Comparison of ENCODE assay signal across 8 cellular contexts in genomic region chr11:134275534-134276395, GRCh38. TPM values are rescaled to one million over a fixed set of nuclear protein-coding genes. Genes with fewer than 3 reads are reported as not detected.
A peak's percentile ranks its signal among the peaks of the same experiment; 100 is the strongest.
DNase-seq lines count a peak whose midpoint lies in the region; ATAC-seq and TF ChIP-seq lines count a peak whose summit lies in the region.

TSS of gene GLB1L3 (plus strand) at chr11:134276379. CDS start at chr11:134276741, 362 bp downstream.

- H4K8ac ChIP-seq in trophoblast cell (ENCODE audit: low read depth, low read length): no peak within 1 kb of the TSS

- POLR2A ChIA-PET in HEK293 (lab: Yijun Ruan, JAX): interaction anchor here (0.9 to 3.0 kb wide), 7 partner anchors 10 to 136 kb away, joined by 3 to 27 read pairs (median 4); partner anchors contain the start of genes ACAD8, B3GAT1, NCAPD3 and VPS26B

- no peak within 1 kb of the TSS for H4K12ac ChIP-seq in trophoblast cell (ENCODE audit: low read depth, low read length)

- peaks cover 0 to 3% of the 10 kb centered on the region in 2 experiments; a peak in 1 of 3 replicates for H3K36me3 ChIP-seq in HEK293 (ENCODE audit: control insufficient read depth in 2 of 2, insufficient read depth in 1 of 2, low read length in 2 of 2)
- H3K36me3 ChIP-seq in trophoblast cell (ENCODE audit: control insufficient read depth in 1 of 2, insufficient read depth in 2 of 2, low read length in 2 of 2): no peaks in the 10 kb centered on the region
- H3K36me3 ChIP-seq in upper lobe of left lung: no peaks in the 10 kb centered on the region

- DNase-seq in EH (ENCODE audit: low read depth) (peak; percentile 26), NCI-H526 (lab: John Stamatoyannopoulos, UW) (peak; percentile 85 to 95), glutamatergic neuron (peak; percentile 48), trophoblast cell (peak in 1 of 2 donors; percentile 40), upper lobe of left lung (no peak)
- DNase-seq in activated effector memory CD4-positive, alpha-beta T cell treated with anti-CD3 and anti-CD28 coated beads, Interleukin-2, amount 50 U/mL, for 16 hours: peak; percentile 92

- H3K23ac ChIP-seq in trophoblast cell (ENCODE audit: low read length): no peak within 1 kb of the TSS

- H3K4me1 ChIP-seq in HEK293 (ENCODE audit: control insufficient read depth, insufficient read depth, low read length): peaks cover 7% of the 10 kb centered on the region
- H3K4me1 ChIP-seq in trophoblast cell (ENCODE audit: control insufficient read depth in 1 of 2, insufficient read depth in 2 of 2, low read length in 2 of 2): peaks cover 5 to 15% of the 10 kb centered on the region in 2 experiments
- H3K4me1 ChIP-seq in upper lobe of left lung: peaks cover 20 to 22% (median 21%) of the 10 kb centered on the region in 4 donors

- H3K4me2 ChIP-seq in trophoblast cell (ENCODE audit: low read length): peak within 1 kb of the TSS; percentile 74

- H3K4ac ChIP-seq in trophoblast cell (ENCODE audit: low read depth, low read length): no peak within 1 kb of the TSS

- TF ChIP-seq EP300 in upper lobe of left lung (IDR thresholded peaks at IDR 0.05): no peak

- peaks cover 19% of the 10 kb centered on the region for H3K9me3 Mint-ChIP-seq in glutamatergic neuron (ENCODE audit: unreplicated experiment)

- no peak within 1 kb of the TSS for H3K18ac ChIP-seq in trophoblast cell (ENCODE audit: low read length)

- no peak within 1 kb of the TSS for H2BK5ac ChIP-seq in trophoblast cell (ENCODE audit: low read depth, low read length, poor library complexity)

- no peaks in the 10 kb centered on the region for H3K9me3 ChIP-seq in HEK293 (ENCODE audit: control insufficient read depth, insufficient read depth, low read depth, low read length)
- peaks cover 9% of the 10 kb centered on the region for H3K9me3 ChIP-seq in trophoblast cell (ENCODE audit: insufficient read depth, low read depth, low read length)
- H3K9me3 ChIP-seq in upper lobe of left lung: no peaks in the 10 kb centered on the region

- no peak within 1 kb of the TSS for H2AK5ac ChIP-seq in trophoblast cell (ENCODE audit: low read length)

- no peak within 1 kb of the TSS for H4K91ac ChIP-seq in trophoblast cell (ENCODE audit: low read depth, low read length)

- H3K14ac ChIP-seq in trophoblast cell (ENCODE audit: low read length): no peak within 1 kb of the TSS

- CTCF ChIA-PET in HEK293 (lab: Yijun Ruan, JAX): interaction anchor here (0.6 to 5.4 kb wide), 8 partner anchors 11 to 81 kb away, joined by 3 to 35 read pairs (median 4); no protein-coding TSS in a partner anchor

- no peak within 1 kb of the TSS for H2BK12ac ChIP-seq in trophoblast cell (ENCODE audit: low read length)

- H3K27ac ChIP-seq in HEK293 (ENCODE audit: extremely low read depth, low read depth, low read length) (peak within 1 kb of the TSS; percentile 69), trophoblast cell (ENCODE audit: low read depth, low read length) (no peak within 1 kb of the TSS), upper lobe of left lung (no peak within 1 kb of the TSS)

- whole genome bisulfite sequencing in trophoblast cell (ENCODE audit: extremely low coverage, insufficient coverage, insufficient read length): no CpG with 5 or more reads among the region's 68 CpGs
- WGBS in upper lobe of left lung, 2 donors: 3% methylated on average over 43 to 61 of the region's 68 CpGs

- TF ChIP-seq POLR2A in upper lobe of left lung (IDR thresholded peaks at IDR 0.05): no peak

- ATAC-seq in upper lobe of left lung (ENCODE audit: low FRiP score in 2 of 2): peak; percentile 54 to 78
- ATAC-seq in HG02970 (IDR thresholded peaks at IDR 0.05; ENCODE audit: low FRiP score, unreplicated experiment): no peak

- H3K27me3 Mint-ChIP-seq in glutamatergic neuron (ENCODE audit: unreplicated experiment): peaks cover 21% of the 10 kb centered on the region

- H3K36me3 Mint-ChIP-seq in glutamatergic neuron (ENCODE audit: unreplicated experiment): peaks cover 5% of the 10 kb centered on the region

- H3K79me1 ChIP-seq in trophoblast cell (ENCODE audit: low read length): no peaks in the 10 kb centered on the region

- H3K4me3 ChIP-seq in HEK293 (ENCODE audit: low read depth, low read length): peak within 1 kb of the TSS; percentile 52
- H3K4me3 ChIP-seq in trophoblast cell (ENCODE audit: low read depth, low read length): peak within 1 kb of the TSS; percentile 66
- H3K4me3 ChIP-seq in upper lobe of left lung: peak within 1 kb of the TSS; percentile 4 to 47 (median 37)

- no peak within 1 kb of the TSS for H2AFZ ChIP-seq in trophoblast cell (ENCODE audit: insufficient read depth, low read length, poor library complexity)

- H3K9ac ChIP-seq in trophoblast cell (ENCODE audit: low read length): no peak within 1 kb of the TSS

- H3K4me1 Mint-ChIP-seq in glutamatergic neuron (ENCODE audit: low read depth, unreplicated experiment): peaks cover 33% of the 10 kb centered on the region

- TF ChIP-seq CTCF in HEK293 (tag by site-specific recombination; IDR thresholded peaks at IDR 0.05): peak; percentile 91
- no peak for TF ChIP-seq CTCF in glutamatergic neuron (IDR thresholded peaks at IDR 0.05; ENCODE audit: partially characterized antibody, unreplicated experiment)
- TF ChIP-seq CTCF in upper lobe of left lung (IDR thresholded peaks at IDR 0.05): peak in 4 of 6 experiments; percentile 10 to 43 (median 18)

- peak within 1 kb of the TSS; percentile 73 for H3K27ac Mint-ChIP-seq in glutamatergic neuron (ENCODE audit: unreplicated experiment)

- H2BK120ac ChIP-seq in trophoblast cell (ENCODE audit: insufficient read depth, low read length, poor library complexity): no peak within 1 kb of the TSS

- no peaks in the 10 kb centered on the region for H3K79me2 ChIP-seq in trophoblast cell (ENCODE audit: control insufficient read depth, insufficient read depth, low read length, poor library complexity)

- peaks cover 36% of the 10 kb centered on the region for H3K27me3 ChIP-seq in trophoblast cell (ENCODE audit: insufficient read depth, low read length)
- H3K27me3 ChIP-seq in upper lobe of left lung: peaks cover 3 to 43% (median 25%) of the 10 kb centered on the region in 4 donors

- H3K4me3 Mint-ChIP-seq in glutamatergic neuron (ENCODE audit: unreplicated experiment): peak within 1 kb of the TSS; percentile 92

TF ChIP-seq in HEK293, 187 proteins besides CTCF, POLR2A, EP300 and RAD21 (continues in another document):
- TF ChIP-seq PRDM1 (tag by site-specific recombination; IDR thresholded peaks at IDR 0.05) (peak; percentile 42; the same call in 1 of the 2 replicates), ZNF629 (tag by site-specific recombination; IDR thresholded peaks at IDR 0.05) (peak; percentile 34), ZNF426 (tag by site-specific recombination; IDR thresholded peaks at IDR 0.05) (no peak), ZBTB48 (tag by site-specific recombination; IDR thresholded peaks at IDR 0.05) (no peak; the same call in 1 of the 2 replicates), ZNF335 (tag by site-specific recombination; conservative IDR thresholded peaks at IDR 0.05) (peak; percentile 77), SP3 (tag by site-specific recombination; IDR thresholded peaks at IDR 0.05) (peak; percentile 32; the same call in 1 of the 2 replicates), KLF17 (tag by site-specific recombination; IDR thresholded peaks at IDR 0.05) (peak; percentile 60; the same call in 1 of the 2 replicates), ZBTB11 (tag by site-specific recombination; conservative IDR thresholded peaks at IDR 0.05; ENCODE audit: low read depth) (no peak; the same call in 1 of the 2 replicates), ZNF239 (tag by site-specific recombination; IDR thresholded peaks at IDR 0.05) (no peak), ZNF473 (tag by site-specific recombination; IDR thresholded peaks at IDR 0.05) (no peak), KLF8 (tag by site-specific recombination; IDR thresholded peaks at IDR 0.05) (peak; percentile 84; the same call in 1 of the 2 replicates)

RNA-seq across cellular contexts. Expression of gene GLB1L3, which starts in this region (rescaled TPM):
- 0.83 TPM for total RNA-seq in glutamatergic neuron (ENCODE audit: unreplicated experiment)
- not detected in 2 replicates for polyA plus RNA-seq in trophoblast cell (2013)
- total RNA-seq in upper lobe of left lung: 1 to 10 TPM in 2 of 6 donors, under 1 TPM in 2, not detected in 2; 0.17 to 1.3 (median 1.0) TPM

Comparison
In these comparisons a context has a peak if more than half of its experiments do, and no peak if none do; other contexts are left out.
1. Peak in DNase-seq in glutamatergic neuron; RNA of the gene not detected or under 1 TPM.
2. DNase-seq: peak in EH (single experiment), NCI-H526 (2 of 2) and activated effector memory CD4-positive, alpha-beta T cell treated with anti-CD3 and anti-CD28 coated beads, Interleukin-2, amount 50 U/mL, for 16 hours (single experiment); none in upper lobe of left lung (0 of 2).
3. Peak in every context shown above with its lines, with median percentiles within 50 percentile points of each other: H3K4me3 ChIP-seq.